Comparison of ENCODE assay signal across 8 cellular contexts in the genomic region with DNA sequence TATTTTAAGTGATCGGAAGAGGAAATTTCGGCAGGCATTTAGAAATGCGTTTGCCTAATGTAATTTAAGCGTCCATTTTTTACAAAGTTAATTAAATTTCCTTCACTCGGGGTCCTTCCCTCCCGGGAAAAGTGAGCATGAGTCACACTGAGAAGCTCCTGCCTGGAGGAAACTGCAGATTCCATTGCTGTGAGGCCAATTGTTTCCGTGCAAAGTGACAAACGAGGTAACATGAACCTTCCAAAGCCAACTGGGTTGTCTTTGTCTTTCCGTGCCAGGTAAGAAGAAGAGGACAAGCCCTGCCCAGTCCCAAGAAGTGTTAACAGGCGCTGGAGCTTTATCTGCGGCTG.
A peak's percentile ranks its signal among the peaks of the same experiment; 100 is the strongest.
DNase-seq lines count a peak whose midpoint lies in the region; ATAC-seq and TF ChIP-seq lines count a peak whose summit lies in the region.

No MANE protein-coding gene starts in this region.

- no peaks in the 10 kb centered on the region for H4K20me1 ChIP-seq in mammary epithelial cell (ENCODE audit: insufficient read depth, low read length)

- ATAC-seq in GM19467 (IDR thresholded peaks at IDR 0.05; ENCODE audit: unreplicated experiment) (no peak), HG03354 (IDR thresholded peaks at IDR 0.05; ENCODE audit: poor library complexity, severe bottlenecking, unreplicated experiment) (no peak)

- no TSS peak for BruUV-seq in mammary epithelial cell (replicated peaks; lab: Mats Ljungman, UMichigan)

- TF ChIP-seq POLR2A in testis (IDR thresholded peaks at IDR 0.05): no peak

- H2AFZ ChIP-seq in mammary epithelial cell (ENCODE audit: low read depth, low read length): peak overlapping the region; percentile 90

- H3K4me2 ChIP-seq in mammary epithelial cell (ENCODE audit: insufficient read depth, low read depth, low read length): peak overlapping the region; percentile 100

- no peaks in the 10 kb centered on the region for H3K79me2 ChIP-seq in mammary epithelial cell (ENCODE audit: insufficient read depth, low read length)

- H3K27me3 ChIP-seq in HUES48 (ENCODE audit: control insufficient read depth, insufficient read depth, low read length) (peaks cover 46% of the 10 kb centered on the region), mammary epithelial cell (ENCODE audit: insufficient read depth, low read length) (no peaks in the 10 kb centered on the region), testis (no peaks in the 10 kb centered on the region)

- H3K9me3 ChIP-seq in HUES48 (ENCODE audit: control insufficient read depth, insufficient read depth, low read length) (no peaks in the 10 kb centered on the region), mammary epithelial cell (replicated peaks; ENCODE audit: insufficient read depth, low read length) (no peaks in the 10 kb centered on the region), testis (no peaks in the 10 kb centered on the region)

- 8% methylated on average over 10 of the region's 11 CpGs for WGBS in mammary epithelial cell (ENCODE audit: low coverage, missing lambda C conversion rate)
- 6% methylated on average over 11 of the region's 11 CpGs for WGBS in testis, 2 donors

- H3K4me3 ChIP-seq in HUES48 (ENCODE audit: low read depth, low read length): peak overlapping the region; percentile 69
- peak overlapping the region; percentile 26 to 52 (median 44) for H3K4me3 ChIP-seq in mammary epithelial cell (replicated peaks in 1 of 3; ENCODE audit: insufficient read depth in 1 of 3, low read depth in 2 of 3, low read length in 3 of 3)
- peak overlapping the region; percentile 44 to 64 for H3K4me3 ChIP-seq in testis

- TF ChIP-seq CTCF in mammary epithelial cell (conservative IDR thresholded peaks at IDR 0.05 in 1 of 2, IDR thresholded peaks at IDR 0.05 in 1 of 2; ENCODE audit: extremely low read depth in 1 of 2, insufficient read depth in 1 of 2, low read depth in 1 of 2, low read length in 2 of 2) (no peak), testis (IDR thresholded peaks at IDR 0.05) (no peak)

- peak overlapping the region; percentile 72 for H3K9ac ChIP-seq in HUES48 (ENCODE audit: low read depth, low read length)
- H3K9ac ChIP-seq in mammary epithelial cell (ENCODE audit: insufficient read depth, low read length): no peak overlapping the region

- H3K4me1 ChIP-seq in HUES48 (ENCODE audit: control insufficient read depth, insufficient read depth, low read length) (peaks cover 20% of the 10 kb centered on the region), mammary epithelial cell (ENCODE audit: insufficient read depth, low read length) (peaks cover 12% of the 10 kb centered on the region), testis (peaks cover 21% of the 10 kb centered on the region)

- dilution Hi-C loops in mammary epithelial cell (cut with HindIII; ENCODE audit: low sequenced_read_pairs): no loop called here

- no peaks in the 10 kb centered on the region for H3K36me3 ChIP-seq in HUES48 (ENCODE audit: control insufficient read depth, insufficient read depth, low read length)
- no peaks in the 10 kb centered on the region for H3K36me3 ChIP-seq in mammary epithelial cell (ENCODE audit: insufficient read depth, low read length)
- H3K36me3 ChIP-seq in testis (ENCODE audit: low read depth, missing control alignments): no peaks in the 10 kb centered on the region

- in situ Hi-C loops in mammary epithelial cell (cut with MboI; ENCODE audit: low sequenced_read_pairs in 2 of 2): no loop called here

- intact Hi-C loops in mammary epithelial cell (cut with micrococcal nuclease): no loop called here
- intact Hi-C loops in testis (cut with DNase I; ENCODE audit: low total_unique reads): no loop called here

- H3K27ac ChIP-seq in HUES48 (ENCODE audit: low read depth, low read length): peak overlapping the region; percentile 96
- no peak overlapping the region for H3K27ac ChIP-seq in mammary epithelial cell (ENCODE audit: insufficient read depth, low read depth, low read length)
- peak overlapping the region; percentile 66 to 69 for H3K27ac ChIP-seq in testis

- DNase-seq in mammary epithelial cell (peak; percentile 49), left kidney (ENCODE audit: low read depth, low spot score) (peak; percentile 86), testis (no peak), NCI-H1436 (lab: John Stamatoyannopoulos, UW) (no peak)
- no peak for DNase-seq in activated CD4-positive, alpha-beta T cell treated with anti-CD3 and anti-CD28 coated beads for 1 hour

- CTCF ChIA-PET in mammary epithelial cell (lab: Charles Lee; ENCODE audit: low non-redundant PET): no interaction called here

Comparison
In these comparisons a context has a peak if more than half of its experiments do, and no peak if none do; other contexts are left out.
1. DNase-seq: peak in mammary epithelial cell (single experiment) and left kidney (single experiment); none in testis (single experiment), NCI-H1436 (single experiment) and activated CD4-positive, alpha-beta T cell treated with anti-CD3 and anti-CD28 coated beads for 1 hour (single experiment).
2. Peak in every context shown above with its lines, with median percentiles within 50 percentile points of each other: H3K4me3 ChIP-seq.